In the genomic region with DNA sequence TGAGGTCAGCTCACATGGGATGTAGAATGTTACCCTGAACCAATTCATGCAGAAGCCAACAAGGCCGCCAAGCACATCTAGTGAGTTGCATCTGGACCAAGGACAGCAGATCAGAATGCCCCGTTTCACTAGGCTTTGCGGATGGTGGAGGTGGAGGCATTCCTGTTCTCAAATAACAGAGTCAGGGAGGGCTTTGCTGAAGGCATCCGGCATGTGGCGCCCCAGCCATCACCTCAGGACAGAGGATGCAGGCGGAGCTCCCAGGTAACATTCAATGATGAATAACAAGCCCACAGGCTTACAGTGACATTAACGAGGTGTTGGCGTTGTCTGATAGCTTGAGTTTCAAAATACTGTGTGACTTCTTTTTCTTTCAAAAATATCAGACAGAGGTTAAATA, we compare ENCODE assay signal across 1 cellular context.
TF ChIP-seq lines count a peak whose summit lies in the region.

No MANE protein-coding gene starts in this region.

TF ChIP-seq in H1, 55 proteins besides CTCF, POLR2A, EP300 and RAD21:
- TF ChIP-seq HDAC2 (IDR thresholded peaks at IDR 0.05; ENCODE audit: borderline replicate concordance in 1 of 2, low read depth in 2 of 2, low read length in 2 of 2), result no peak
- TF ChIP-seq RXRA (IDR thresholded peaks at IDR 0.05; ENCODE audit: insufficient read depth, low read depth, low read length), result no peak
- TF ChIP-seq NANOG (IDR thresholded peaks at IDR 0.05; ENCODE audit: insufficient read depth, low read depth, low read length, poor library complexity, severe bottlenecking), result no peak
- TF ChIP-seq CHD2 (IDR thresholded peaks at IDR 0.05; ENCODE audit: low read length), result no peak
- no peak for TF ChIP-seq JUND (IDR thresholded peaks at IDR 0.05; ENCODE audit: low read length)
